In the genomic region with DNA sequence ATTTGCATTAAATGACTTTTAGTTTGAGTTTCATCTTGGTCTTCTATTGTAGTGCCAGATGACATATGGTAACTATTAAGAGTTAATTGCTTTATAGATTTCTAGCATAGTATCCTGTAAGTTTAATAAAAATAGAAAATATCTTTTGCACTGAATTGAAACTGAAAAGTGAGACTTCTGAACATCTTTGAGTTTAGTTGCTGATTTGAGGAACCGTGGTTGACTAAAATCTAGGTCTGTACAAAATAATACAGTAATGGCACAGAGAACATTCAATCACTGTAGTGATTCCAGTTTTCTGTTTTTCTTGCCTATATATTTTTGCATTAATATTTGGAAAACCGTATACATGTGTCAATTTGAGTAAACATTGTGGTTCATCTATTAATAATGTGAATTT, we compare ENCODE assay signal across 31 cellular contexts.
"Had no signal": no experiment of that assay in that cellular context is flagged by ENCODE, and none has a peak within 500 bp of the region (broad histone marks: within the 10 kb centered on the region; RNA-seq: fewer than 3 reads in every experiment).

No MANE protein-coding gene starts in this region.

- H3K4me3 ChIP-seq: adrenal gland, body of pancreas, breast epithelium, coronary artery, Peyer's patch, SJSA1 had no signal

- H3K27ac ChIP-seq: adrenal gland, body of pancreas, breast epithelium, coronary artery, Peyer's patch, SJSA1, WERI-Rb-1 had no signal

- H3K36me3 ChIP-seq: adrenal gland, breast epithelium, Peyer's patch, SJSA1, WERI-Rb-1 had no signal

- ATAC-seq: activated naive CD4-positive, alpha-beta T cell treated with anti-CD3 and anti-CD28 coated beads, Interleukin-2, amount 50 U/mL, for 72 hours; activated T-cell treated with anti-CD3 and anti-CD28 coated beads, Interleukin-2, amount 50 U/mL, for 4 hours; body of pancreas; PC-3 had no signal

- H3K27me3 ChIP-seq: adrenal gland, body of pancreas, breast epithelium, Peyer's patch, SJSA1 had no signal

- H3K9me3 ChIP-seq: adrenal gland, body of pancreas, breast epithelium, Peyer's patch, SJSA1 had no signal

- H3K4me1 ChIP-seq: adrenal gland, body of pancreas, breast epithelium, Peyer's patch had no signal

- FAIRE-seq: astrocyte had no signal

- DNase-seq: activated CD4-positive, alpha-beta T cell treated with anti-CD3 and anti-CD28 coated beads, Interleukin-2, amount 10 ng/mL, durations not matched to agents 24 days and 14 days; activated CD4-positive, alpha-beta T cell treated with anti-CD3 and anti-CD28 coated beads, Interleukin-2, amount 50 U/mL, for 48 hours; activated CD4-positive, CD25-positive, alpha-beta regulatory T cell; activated CD8-positive, alpha-beta memory T cell treated with anti-CD3 and anti-CD28 coated beads, Interleukin-2, amount 50 U/mL, for 4 hours; activated gamma-delta T cell treated with Interleukin-2 at 50 U/mL for 16 hours; activated naive CD4-positive, alpha-beta T cell treated with anti-CD3 and anti-CD28 coated beads for 36 hours; activated T-cell treated with anti-CD3 and anti-CD28 coated beads for 4 hours; activated T-cell treated with anti-CD3 and anti-CD28 coated beads, Interleukin-2, amount 50 U/mL, for 4 hours; adrenal gland; body of pancreas; NCI-H1048; NCI-H1105 treated with DMSO at 0.1 percent for 48 hours; NCI-H1436; NCI-H1694; NCI-H1930; NCI-H2081 treated with DMSO at 0.1 percent for 48 hours; NCI-H345; NCI-H524 treated with DMSO at 0.1 percent for 48 hours; NK-92 treated with Interleukin-12 subunit alpha and Interleukin-12 subunit beta, amount 100 ng/mL, for 24 hours; PC-3; Peyer's patch; RPMI8226; SHP77 treated with DMSO at 0.1 percent for 48 hours; SW 1271; T1000; WERI-Rb-1 had no signal
